ENCODE assay signal across 10 cellular contexts in the genomic region with DNA sequence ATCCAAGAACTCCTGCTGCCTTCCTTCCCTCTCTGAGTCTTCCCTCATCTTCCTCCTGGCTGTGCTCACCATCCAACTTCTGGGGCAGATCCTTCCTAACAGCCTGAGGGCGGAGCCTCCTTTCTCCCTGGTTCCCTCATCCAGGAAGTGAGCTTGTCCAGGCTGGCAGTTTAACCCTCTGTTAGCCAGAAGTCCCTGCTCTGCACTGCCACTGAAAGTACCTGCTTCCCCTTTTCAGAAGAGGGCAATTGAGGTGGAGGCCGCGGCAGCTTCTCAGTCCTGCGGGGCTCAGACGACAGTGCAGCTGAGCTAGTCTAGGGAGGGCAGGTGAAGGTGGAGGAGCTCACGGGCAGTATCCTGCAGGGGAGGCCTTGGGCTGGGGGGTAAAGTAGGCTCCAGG.
DNase-seq lines count a peak whose midpoint lies in the region; ATAC-seq, FAIRE-seq and TF ChIP-seq lines count a peak whose summit lies in the region.
"Had no signal": no experiment of that assay in that cellular context is flagged by ENCODE, and none has a peak within 500 bp of the region (broad histone marks: within the 10 kb centered on the region; RNA-seq: fewer than 3 reads in every experiment).

No MANE protein-coding gene starts in this region.

- no peak overlapping the region for H4K91ac ChIP-seq in neuronal stem cell (ENCODE audit: low read depth, low read length, poor library complexity)

- no peak overlapping the region for H2BK5ac ChIP-seq in neuronal stem cell (ENCODE audit: low read length)

- H2AFZ ChIP-seq in neuronal stem cell (ENCODE audit: low read length) = peak overlapping the region; percentile 6
- no peak overlapping the region for H2AFZ ChIP-seq in Karpas-422 (ENCODE audit: low read length)

- no peak overlapping the region for H3K27ac ChIP-seq in A549
- no peak overlapping the region for H3K27ac ChIP-seq in neuronal stem cell (replicated peaks; ENCODE audit: low read length)
- no peak overlapping the region for H3K27ac ChIP-seq in Karpas-422 (ENCODE audit: low read length)
- H3K27ac ChIP-seq in psoas muscle = no peak overlapping the region

- TF ChIP-seq POLR2A in A549 (IDR thresholded peaks at IDR 0.05; ENCODE audit: low read length) = no peak

- H4K8ac ChIP-seq in neuronal stem cell (ENCODE audit: low read depth, low read length) = no peak overlapping the region

- no peak overlapping the region for H2BK12ac ChIP-seq in neuronal stem cell (ENCODE audit: low read length)

- intact Hi-C loops in psoas muscle (cut with DNase I) = no loop called here

- H3K4me1 ChIP-seq in A549 (no peaks in the 10 kb centered on the region), neuronal stem cell (ENCODE audit: control insufficient read depth in 2 of 2, insufficient read depth in 1 of 2, low read depth in 1 of 2, low read length in 2 of 2) (no peaks in the 10 kb centered on the region), Karpas-422 (ENCODE audit: low read length) (no peaks in the 10 kb centered on the region), psoas muscle (no peaks in the 10 kb centered on the region)

- no peak overlapping the region for H2AK5ac ChIP-seq in neuronal stem cell (ENCODE audit: low read depth, low read length)

- POLR2A ChIA-PET in A549 (lab: Yijun Ruan, JAX) = no interaction called here

- no peaks in the 10 kb centered on the region for H3K79me2 ChIP-seq in Karpas-422 (ENCODE audit: low read length)

- H3K4ac ChIP-seq in neuronal stem cell (ENCODE audit: low read length) = no peak overlapping the region

- no peak overlapping the region for H3K14ac ChIP-seq in neuronal stem cell (ENCODE audit: low read length)

- peak in 1 of 2 experiments; percentile 9 for DNase-seq in A549 (ENCODE audit: low read depth in 1 of 2, low spot score in 1 of 2)
- peak; percentile 97 for DNase-seq in SKM-1 (lab: John Stamatoyannopoulos, UW; ENCODE audit: unreplicated experiment)
- no peak for DNase-seq in neuronal stem cell (ENCODE audit: low spot score)
- no peak for DNase-seq in Karpas-422
- DNase-seq in activated CD4-positive, CD25-positive, alpha-beta regulatory T cell treated with anti-CD3 and anti-CD28 coated beads, Interleukin-2, amount 50 U/mL, for 72 hours = no peak
- DNase-seq in psoas muscle = no peak
- DNase-seq: CD4-positive, CD25-positive, alpha-beta regulatory T cell had no signal

- CTCF ChIA-PET in A549 (lab: Yijun Ruan, JAX) = interaction anchor here (1.3 to 1.5 kb wide), 2 partner anchors 32 to 474 kb away, joined by 3 read pairs; no protein-coding TSS in a partner anchor

- ATAC-seq in A549 (peak; percentile 31 to 64; a peak in 3 of 6 replicates), GM19324 (IDR thresholded peaks at IDR 0.05; ENCODE audit: low FRiP score, unreplicated experiment) (peak; percentile 76), HG03159 (IDR thresholded peaks at IDR 0.05; ENCODE audit: unreplicated experiment) (peak; percentile 79), psoas muscle (no peak)

- H2BK15ac ChIP-seq in neuronal stem cell (ENCODE audit: low read length) = no peak overlapping the region

- H3K9me3 ChIP-seq in A549 (no peaks in the 10 kb centered on the region), neuronal stem cell (replicated peaks in 1 of 2; ENCODE audit: control insufficient read depth in 2 of 2, insufficient read depth in 1 of 2, low read depth in 1 of 2, low read length in 2 of 2) (no peaks in the 10 kb centered on the region), Karpas-422 (ENCODE audit: low read length) (no peaks in the 10 kb centered on the region), psoas muscle (no peaks in the 10 kb centered on the region)

- H3K4me2 ChIP-seq in A549 = no peak overlapping the region
- H3K4me2 ChIP-seq in neuronal stem cell (ENCODE audit: insufficient read depth, low read length, poor library complexity, severe bottlenecking) = no peak overlapping the region
- no peak overlapping the region for H3K4me2 ChIP-seq in Karpas-422 (ENCODE audit: low read depth, low read length, poor library complexity, severe bottlenecking)

- H3K79me1 ChIP-seq in neuronal stem cell (ENCODE audit: low read depth, low read length) = no peaks in the 10 kb centered on the region

- FAIRE-seq in A549 (lab: Jason Lieb, UNC) = no peak
- FAIRE-seq: TTC549 had no signal

- 59% methylated on average over 6 of the region's 6 CpGs for WGBS in A549 (ENCODE audit: missing lambda C conversion rate)
- no CpG with 5 or more reads among the region's 6 CpGs for WGBS in neuronal stem cell (ENCODE audit: extremely low coverage in 2 of 2, insufficient read length in 2 of 2, insufficient replicate concordance in 1 of 2), 2 donors
- 50 to 58% (median 55%) methylated on average over 6 of the region's 6 CpGs for WGBS in psoas muscle, 3 donors

- H3K36me3 ChIP-seq in neuronal stem cell (replicated peaks in 1 of 2; ENCODE audit: control insufficient read depth in 2 of 2, insufficient read depth in 2 of 2, low read length in 2 of 2) = no peaks in the 10 kb centered on the region
- H3K36me3 ChIP-seq in Karpas-422 (ENCODE audit: insufficient read depth, low read length) = no peaks in the 10 kb centered on the region
- no peaks in the 10 kb centered on the region for H3K36me3 ChIP-seq in psoas muscle (ENCODE audit: insufficient read depth in 1 of 2, low read depth in 1 of 2)

- no peak for TF ChIP-seq RAD21 in A549 (conservative IDR thresholded peaks at IDR 0.05 in 1 of 2, IDR thresholded peaks at IDR 0.05 in 1 of 2)

- H3K23ac ChIP-seq in neuronal stem cell (ENCODE audit: low read depth, low read length, poor library complexity) = no peak overlapping the region

- H3K9me2 ChIP-seq in Karpas-422 (replicated peaks; ENCODE audit: insufficient read depth, low read length) = no peaks in the 10 kb centered on the region

- no peak overlapping the region for H2BK120ac ChIP-seq in neuronal stem cell (ENCODE audit: low read depth, low read length)

- H3K27me3 ChIP-seq in neuronal stem cell (ENCODE audit: control insufficient read depth in 3 of 3, insufficient read depth in 3 of 3, low read depth in 1 of 3, low read length in 3 of 3) (no peaks in the 10 kb centered on the region), Karpas-422 (ENCODE audit: low read length) (no peaks in the 10 kb centered on the region), psoas muscle (ENCODE audit: insufficient read depth in 3 of 3, low read length in 2 of 3) (peaks cover 0 to 2% (median 0%) of the 10 kb centered on the region in 3 donors)

- TF ChIP-seq CTCF in A549 (IDR thresholded peaks at IDR 0.05) (no peak), psoas muscle (IDR thresholded peaks at IDR 0.05) (no peak)

- no peaks in the 10 kb centered on the region for H4K20me1 ChIP-seq in Karpas-422 (ENCODE audit: insufficient read depth, low read depth, low read length)

- H3K4me3 ChIP-seq in A549 = no peak overlapping the region
- no peak overlapping the region for H3K4me3 ChIP-seq in neuronal stem cell (ENCODE audit: low read length in 2 of 2)
- no peak overlapping the region for H3K4me3 ChIP-seq in Karpas-422 (ENCODE audit: low read length)
- H3K4me3 ChIP-seq in psoas muscle = no peak overlapping the region

- no peak overlapping the region for H3K18ac ChIP-seq in neuronal stem cell (ENCODE audit: low read length)

- no peak overlapping the region for H3K9ac ChIP-seq in neuronal stem cell (ENCODE audit: low read depth, low read length, poor library complexity)
- no peak overlapping the region for H3K9ac ChIP-seq in Karpas-422 (ENCODE audit: low read length)

- no peak for TF ChIP-seq EP300 in A549 (IDR thresholded peaks at IDR 0.05)

TF ChIP-seq in A549, 52 proteins besides CTCF, POLR2A, EP300 and RAD21:
- TF ChIP-seq JUNB (IDR thresholded peaks at IDR 0.05) = no peak
- TF ChIP-seq, protein P1, sequence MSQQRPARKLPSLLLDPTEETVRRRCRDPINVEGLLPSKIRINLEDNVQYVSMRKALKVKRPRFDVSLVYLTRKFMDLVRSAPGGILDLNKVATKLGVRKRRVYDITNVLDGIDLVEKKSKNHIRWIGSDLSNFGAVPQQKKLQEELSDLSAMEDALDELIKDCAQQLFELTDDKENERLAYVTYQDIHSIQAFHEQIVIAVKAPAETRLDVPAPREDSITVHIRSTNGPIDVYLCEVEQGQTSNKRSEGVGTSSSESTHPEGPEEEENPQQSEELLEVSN (IDR thresholded peaks at IDR 0.05; ENCODE audit: borderline replicate concordance, low read depth) = no peak

Comparison
In these comparisons a context has a peak if more than half of its experiments do, and no peak if none do; other contexts are left out.
1. ATAC-seq: peak in A549 (2 of 2), GM19324 (single experiment) and HG03159 (single experiment); none in psoas muscle (0 of 4).